Comparison of ENCODE assay signal across 8 cellular contexts in genomic region chr14:72948481-72949138, GRCh38. TPM values are rescaled to one million over a fixed set of nuclear protein-coding genes. Genes with fewer than 3 reads are reported as not detected.
DNase-seq lines count a peak whose midpoint lies in the region; ATAC-seq, FAIRE-seq and TF ChIP-seq lines count a peak whose summit lies in the region.

No MANE protein-coding gene starts in this region.

- peak; percentile 45 for FAIRE-seq in GM19239 (lab: Jason Lieb, UNC)

- 43% methylated on average over 5 of the region's 5 CpGs for WGBS in suprapubic skin

- no peak overlapping the region for H3K4me3 Mint-ChIP-seq in activated T-cell treated with anti-CD3 and anti-CD28 coated beads, Interleukin-2, amount 50 U/mL, for 24 hours
- no peak overlapping the region for H3K4me3 Mint-ChIP-seq in neural progenitor cell

- no peak overlapping the region for H3K9ac ChIP-seq in OCI-LY3 (ENCODE audit: low read length)
- H3K9ac ChIP-seq in fibroblast of lung (ENCODE audit: insufficient read depth, low read length) = no peak overlapping the region
- H3K9ac ChIP-seq in neural progenitor cell = no peak overlapping the region

- H3K27ac ChIP-seq in OCI-LY3 (ENCODE audit: low read length) (no peak overlapping the region), fibroblast of lung (ENCODE audit: insufficient read depth, low read length) (no peak overlapping the region), neural progenitor cell (no peak overlapping the region), suprapubic skin (no peak overlapping the region)

- H3K9me3 ChIP-seq in OCI-LY3 (ENCODE audit: insufficient read depth, low read length) (no peaks in the 10 kb centered on the region), fibroblast of lung (ENCODE audit: control insufficient read depth, insufficient read depth, low read depth, low read length) (no peaks in the 10 kb centered on the region), neural progenitor cell (ENCODE audit: low read depth) (no peaks in the 10 kb centered on the region), suprapubic skin (no peaks in the 10 kb centered on the region)

- TF ChIP-seq CTCF in OCI-LY3 (IDR thresholded peaks at IDR 0.05; ENCODE audit: low read depth, low read length) (peak; percentile 91), fibroblast of lung (conservative IDR thresholded peaks at IDR 0.05 in 1 of 2, IDR thresholded peaks at IDR 0.05 in 1 of 2; ENCODE audit: low read depth in 1 of 2, low read length in 2 of 2) (peak; percentile 82 to 92), neural progenitor cell (IDR thresholded peaks at IDR 0.05) (peak; percentile 93), suprapubic skin (IDR thresholded peaks at IDR 0.05) (peak; percentile 70 to 84)

- no peak for TF ChIP-seq POLR2A in suprapubic skin (IDR thresholded peaks at IDR 0.05)

- H3K27me3 Mint-ChIP-seq in activated T-cell treated with anti-CD3 and anti-CD28 coated beads, Interleukin-2, amount 50 U/mL, for 24 hours = no peaks in the 10 kb centered on the region
- H3K27me3 Mint-ChIP-seq in neural progenitor cell (ENCODE audit: insufficient read depth, low read depth) = peaks cover 4% of the 10 kb centered on the region

- no peak overlapping the region for H3K4me3 ChIP-seq in OCI-LY3 (ENCODE audit: low read length)
- no peak overlapping the region for H3K4me3 ChIP-seq in fibroblast of lung (replicated peaks in 1 of 4; ENCODE audit: control extremely low read depth in 1 of 4, insufficient read depth in 1 of 4, low read depth in 3 of 4, low read length in 4 of 4)
- no peak overlapping the region for H3K4me3 ChIP-seq in neural progenitor cell
- no peak overlapping the region for H3K4me3 ChIP-seq in suprapubic skin

- H3K4me2 ChIP-seq in OCI-LY3 (ENCODE audit: low read length) (no peak overlapping the region), fibroblast of lung (ENCODE audit: extremely low read depth, insufficient read depth, low read length) (no peak overlapping the region), neural progenitor cell (no peak overlapping the region)

- H3K27ac Mint-ChIP-seq in activated T-cell treated with anti-CD3 and anti-CD28 coated beads, Interleukin-2, amount 50 U/mL, for 24 hours = peak overlapping the region; percentile 56
- H3K27ac Mint-ChIP-seq in neural progenitor cell = no peak overlapping the region

- no peak for ATAC-seq in HG02938 (IDR thresholded peaks at IDR 0.05; ENCODE audit: unreplicated experiment)

- peaks cover 70% of the 10 kb centered on the region for H3K36me3 Mint-ChIP-seq in activated T-cell treated with anti-CD3 and anti-CD28 coated beads, Interleukin-2, amount 50 U/mL, for 24 hours (ENCODE audit: low read depth)
- peaks cover 3% of the 10 kb centered on the region for H3K36me3 Mint-ChIP-seq in neural progenitor cell

- H2AFZ ChIP-seq in OCI-LY3 (ENCODE audit: low read depth, low read length) (no peak overlapping the region), fibroblast of lung (ENCODE audit: low read length) (no peak overlapping the region), neural progenitor cell (replicated peaks) (peak overlapping the region; percentile 59)

- H3K79me2 ChIP-seq in OCI-LY3 (ENCODE audit: low read length) (no peaks in the 10 kb centered on the region), fibroblast of lung (ENCODE audit: control insufficient read depth, insufficient read depth, low read length) (no peaks in the 10 kb centered on the region), neural progenitor cell (ENCODE audit: low read depth) (no peaks in the 10 kb centered on the region)

- no peaks in the 10 kb centered on the region for H3F3A ChIP-seq in neural progenitor cell (ENCODE audit: low read depth)

- H3K4me1 ChIP-seq in OCI-LY3 (ENCODE audit: low read length) (no peaks in the 10 kb centered on the region), fibroblast of lung (ENCODE audit: control insufficient read depth, extremely low read depth, insufficient read depth, low read length) (no peaks in the 10 kb centered on the region), neural progenitor cell (no peaks in the 10 kb centered on the region), suprapubic skin (no peaks in the 10 kb centered on the region)

- no peak for TF ChIP-seq EP300 in suprapubic skin (IDR thresholded peaks at IDR 0.05)

- DNase-seq in AG08396 (ENCODE audit: low spot score) (peak; percentile 66), GM19239 (ENCODE audit: insufficient read length, low spot score) (peak; percentile 61), fibroblast of lung (ENCODE audit: low read depth in 2 of 2) (peak; percentile 51 to 76), neural progenitor cell (ENCODE audit: low spot score) (peak; percentile 75), suprapubic skin (ENCODE audit: low spot score in 2 of 2) (no peak)
- peak; percentile 75 for DNase-seq in activated T-cell treated with anti-CD3 and anti-CD28 coated beads, Interleukin-2, amount 50 U/mL, for 24 hours

- no peaks in the 10 kb centered on the region for H3K9me3 Mint-ChIP-seq in activated T-cell treated with anti-CD3 and anti-CD28 coated beads, Interleukin-2, amount 50 U/mL, for 24 hours
- H3K9me3 Mint-ChIP-seq in neural progenitor cell = no peaks in the 10 kb centered on the region

- peaks cover 12% of the 10 kb centered on the region for H3K4me1 Mint-ChIP-seq in activated T-cell treated with anti-CD3 and anti-CD28 coated beads, Interleukin-2, amount 50 U/mL, for 24 hours (ENCODE audit: low read depth)
- no peaks in the 10 kb centered on the region for H3K4me1 Mint-ChIP-seq in neural progenitor cell

- H3K27me3 ChIP-seq in OCI-LY3 (ENCODE audit: low read depth, low read length) (no peaks in the 10 kb centered on the region), fibroblast of lung (ENCODE audit: control insufficient read depth, insufficient read depth, low read length) (no peaks in the 10 kb centered on the region), neural progenitor cell (no peaks in the 10 kb centered on the region), suprapubic skin (no peaks in the 10 kb centered on the region)

- H4K20me1 ChIP-seq in OCI-LY3 (ENCODE audit: insufficient read depth, low read length) (no peaks in the 10 kb centered on the region), fibroblast of lung (ENCODE audit: control insufficient read depth, extremely low read depth, insufficient read depth, low read length) (no peaks in the 10 kb centered on the region), neural progenitor cell (ENCODE audit: low read depth) (no peaks in the 10 kb centered on the region)

- H3K36me3 ChIP-seq in OCI-LY3 (replicated peaks; ENCODE audit: low read depth, low read length) (peaks cover 23% of the 10 kb centered on the region), fibroblast of lung (ENCODE audit: control insufficient read depth, insufficient read depth, low read length) (no peaks in the 10 kb centered on the region), neural progenitor cell (no peaks in the 10 kb centered on the region), suprapubic skin (peaks cover 65% of the 10 kb centered on the region)

RNA-seq across cellular contexts. Expression of gene DCAF4, which starts 22.3 kb away (rescaled TPM):
- 4.9 and 10.2 TPM in 2 replicates for total RNA-seq in fibroblast of lung
- polyA plus RNA-seq in fibroblast of lung = 20.0 and 20.7 TPM in 2 replicates
- polyA plus RNA-seq in fibroblast of lung (2012) = 10.9 and 11.3 TPM in 2 replicates
- polyA minus RNA-seq in fibroblast of lung (ENCODE audit: low replicate concordance) = 11.0 and 27.8 TPM in 2 replicates
- total RNA-seq in neural progenitor cell (ENCODE audit: low replicate concordance) = 3.7 and 7.2 TPM in 2 replicates
- 10 to 100 TPM; 52.0 to 64.7 (median 55.3) TPM for total RNA-seq in suprapubic skin

RNA-seq across cellular contexts. Expression of gene DPF3, which starts 54.7 kb away (rescaled TPM):
- total RNA-seq in fibroblast of lung (3.6 and 13.7 TPM in 2 replicates), neural progenitor cell (ENCODE audit: low replicate concordance) (not detected in 2 replicates), suprapubic skin (1 to 10 TPM in 2 of 4 donors, under 1 TPM in 2; 0.39 to 3.4 (median 1.6) TPM)
- 7.6 and 11.1 TPM in 2 replicates for polyA plus RNA-seq in fibroblast of lung
- polyA plus RNA-seq in fibroblast of lung (2012) = 8.0 and 8.6 TPM in 2 replicates
- polyA minus RNA-seq in fibroblast of lung (ENCODE audit: low replicate concordance) = 12.0 and 26.5 TPM in 2 replicates

Comparison
In these comparisons a context has a peak if more than half of its experiments do, and no peak if none do; other contexts are left out.
1. DNase-seq: peak in AG08396 (single experiment), GM19239 (single experiment), activated T-cell treated with anti-CD3 and anti-CD28 coated beads, Interleukin-2, amount 50 U/mL, for 24 hours (single experiment), fibroblast of lung (2 of 2) and neural progenitor cell (single experiment); none in suprapubic skin (0 of 2).
2. Peak in every context shown above with its lines, with median percentiles within 50 percentile points of each other: CTCF ChIP-seq.